In genomic region chr12:93098077-93098476, GRCh38 we compare ENCODE assay signal across 8 cellular contexts.
DNase-seq lines count a peak whose midpoint lies in the region; ATAC-seq and TF ChIP-seq lines count a peak whose summit lies in the region.

No MANE protein-coding gene starts in this region.

- peak; percentile 26 for DNase-seq in COR-L47 (lab: John Stamatoyannopoulos, UW)
- peak; percentile 19 for DNase-seq in HCEC 1CT
- DNase-seq in Peyer's patch: peak in 2 of 3 donors; percentile 85 to 92
- peak; percentile 30 to 41 for DNase-seq in activated T-helper 1 cell treated with anti-CD3 and anti-CD28 coated beads, Interleukin-2, amount 50 U/mL, for 16 hours (ENCODE audit: low read depth in 1 of 2, low spot score in 1 of 2)
- peak; percentile 45 for DNase-seq in glomerular visceral epithelial cell (ENCODE audit: extremely low spot score)
- DNase-seq in sigmoid colon: no peak
- DNase-seq in GOT3 (lab: John Stamatoyannopoulos, UW): no peak

- H3K9me3 ChIP-seq in Peyer's patch (no peaks in the 10 kb centered on the region), sigmoid colon (no peaks in the 10 kb centered on the region)

- H3K27me3 ChIP-seq in Peyer's patch (no peaks in the 10 kb centered on the region), sigmoid colon (no peaks in the 10 kb centered on the region)

- ATAC-seq in GM19467 (IDR thresholded peaks at IDR 0.05; ENCODE audit: unreplicated experiment): no peak

- H3K36me3 ChIP-seq in Peyer's patch (no peaks in the 10 kb centered on the region), sigmoid colon (no peaks in the 10 kb centered on the region)

- no peak overlapping the region for H3K27ac ChIP-seq in Peyer's patch
- H3K27ac ChIP-seq in sigmoid colon: no peak overlapping the region

- H3K4me1 ChIP-seq in Peyer's patch: no peaks in the 10 kb centered on the region
- H3K4me1 ChIP-seq in sigmoid colon: peaks cover 0 to 16% (median 14%) of the 10 kb centered on the region in 4 donors

- peak; percentile 41 to 83 (median 60) for TF ChIP-seq CTCF in Peyer's patch (IDR thresholded peaks at IDR 0.05)
- peak in 3 of 4 experiments; percentile 11 to 45 (median 29) for TF ChIP-seq CTCF in sigmoid colon (IDR thresholded peaks at IDR 0.05)

- no peak for TF ChIP-seq EP300 in sigmoid colon (IDR thresholded peaks at IDR 0.05)

- no peak overlapping the region for H3K4me3 ChIP-seq in Peyer's patch
- H3K4me3 ChIP-seq in sigmoid colon: no peak overlapping the region

- intact Hi-C loops in sigmoid colon (cut with DNase I): no loop called here

- WGBS in sigmoid colon, 2 donors: 54 to 63% methylated on average over 2 of the region's 2 CpGs

- TF ChIP-seq POLR2A in Peyer's patch (IDR thresholded peaks at IDR 0.05): no peak
- no peak for TF ChIP-seq POLR2A in sigmoid colon (IDR thresholded peaks at IDR 0.05)

Comparison
In these comparisons a context has a peak if more than half of its experiments do, and no peak if none do; other contexts are left out.
1. DNase-seq: peak in COR-L47 (single experiment), HCEC 1CT (single experiment), Peyer's patch (2 of 3), activated T-helper 1 cell treated with anti-CD3 and anti-CD28 coated beads, Interleukin-2, amount 50 U/mL, for 16 hours (2 of 2) and glomerular visceral epithelial cell (single experiment); none in sigmoid colon (single experiment) and GOT3 (single experiment).